In the genomic region with DNA sequence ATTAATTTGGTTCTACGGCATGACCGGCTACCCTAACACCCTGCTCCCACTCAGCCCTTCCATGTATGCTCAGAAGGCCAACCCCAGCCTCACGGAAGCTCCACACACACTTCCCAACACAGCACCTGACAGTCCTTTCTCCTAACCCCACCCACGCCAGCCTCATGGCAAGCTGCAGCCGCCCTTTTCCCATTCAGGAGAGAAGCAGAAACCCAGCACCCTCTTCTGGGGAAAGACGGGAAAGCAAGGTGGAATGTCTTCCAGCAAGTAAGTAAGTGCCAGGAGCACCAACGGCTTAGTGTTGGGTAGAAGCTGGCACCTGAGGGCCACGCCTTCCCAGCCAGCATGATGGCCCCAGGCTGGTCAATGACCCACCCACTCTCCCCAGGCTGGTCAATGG, we compare ENCODE assay signal across 1 cellular context.
TF ChIP-seq lines count a peak whose summit lies in the region.

No MANE protein-coding gene starts in this region.

TF ChIP-seq in WTC11, 78 proteins besides CTCF, POLR2A, EP300 and RAD21 (continued from another document):
- TF ChIP-seq, protein P1, sequence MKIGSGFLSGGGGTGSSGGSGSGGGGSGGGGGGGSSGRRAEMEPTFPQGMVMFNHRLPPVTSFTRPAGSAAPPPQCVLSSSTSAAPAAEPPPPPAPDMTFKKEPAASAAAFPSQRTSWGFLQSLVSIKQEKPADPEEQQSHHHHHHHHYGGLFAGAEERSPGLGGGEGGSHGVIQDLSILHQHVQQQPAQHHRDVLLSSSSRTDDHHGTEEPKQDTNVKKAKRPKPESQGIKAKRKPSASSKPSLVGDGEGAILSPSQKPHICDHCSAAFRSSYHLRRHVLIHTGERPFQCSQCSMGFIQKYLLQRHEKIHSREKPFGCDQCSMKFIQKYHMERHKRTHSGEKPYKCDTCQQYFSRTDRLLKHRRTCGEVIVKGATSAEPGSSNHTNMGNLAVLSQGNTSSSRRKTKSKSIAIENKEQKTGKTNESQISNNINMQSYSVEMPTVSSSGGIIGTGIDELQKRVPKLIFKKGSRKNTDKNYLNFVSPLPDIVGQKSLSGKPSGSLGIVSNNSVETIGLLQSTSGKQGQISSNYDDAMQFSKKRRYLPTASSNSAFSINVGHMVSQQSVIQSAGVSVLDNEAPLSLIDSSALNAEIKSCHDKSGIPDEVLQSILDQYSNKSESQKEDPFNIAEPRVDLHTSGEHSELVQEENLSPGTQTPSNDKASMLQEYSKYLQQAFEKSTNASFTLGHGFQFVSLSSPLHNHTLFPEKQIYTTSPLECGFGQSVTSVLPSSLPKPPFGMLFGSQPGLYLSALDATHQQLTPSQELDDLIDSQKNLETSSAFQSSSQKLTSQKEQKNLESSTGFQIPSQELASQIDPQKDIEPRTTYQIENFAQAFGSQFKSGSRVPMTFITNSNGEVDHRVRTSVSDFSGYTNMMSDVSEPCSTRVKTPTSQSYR (CRISPR knock-in tag; IDR thresholded peaks at IDR 0.05), result no peak
